In genomic region chr9:95090871-95091573, GRCh38 we compare ENCODE assay signal across 12 cellular contexts.
A peak's percentile ranks its signal among the peaks of the same experiment; 100 is the strongest.
DNase-seq lines count a peak whose midpoint lies in the region; ATAC-seq and TF ChIP-seq lines count a peak whose summit lies in the region.
"Had no signal": no experiment of that assay in that cellular context is flagged by ENCODE, and none has a peak within 500 bp of the region (broad histone marks: within the 10 kb centered on the region; RNA-seq: fewer than 3 reads in every experiment).

No MANE protein-coding gene starts in this region.

- DNase-seq in HK-2 (ENCODE audit: unreplicated experiment) (peak; percentile 19), dorsolateral prefrontal cortex (peak in 1 of 10 donors; percentile 28), hippocampal formation (lab: John Stamatoyannopoulos, UW) (no peak), COLO829 (ENCODE audit: low spot score) (no peak), NCI-H146 (lab: John Stamatoyannopoulos, UW) (no peak)
- DNase-seq: activated T-cell treated with anti-CD3 and anti-CD28 coated beads, Interleukin-2, amount 50 U/mL, for 4 hours; COR-L47; NCI-H1048; NCI-H774 had no signal

- WGBS in mesodermal cell (ENCODE audit: insufficient coverage in 2 of 2), 2 experiments: 87 to 89% methylated on average over 11 of the region's 14 CpGs

- H3K27ac ChIP-seq in dorsolateral prefrontal cortex (peak overlapping the region; percentile 2 to 100 (median 90)), mesodermal cell (ENCODE audit: low read depth, low read length, severe bottlenecking) (peak overlapping the region; percentile 82), subcutaneous abdominal adipose tissue (ENCODE audit: low read depth, low read length) (peak overlapping the region; percentile 4)

- H3K9me3 ChIP-seq in mesodermal cell (ENCODE audit: control insufficient read depth, low read length) (no peaks in the 10 kb centered on the region), subcutaneous abdominal adipose tissue (ENCODE audit: control insufficient read depth in 5 of 5, low read length in 5 of 5) (no peaks in the 10 kb centered on the region)

- intact Hi-C loops in dorsolateral prefrontal cortex (cut with DNase I): no loop called here

- H3K27me3 ChIP-seq in dorsolateral prefrontal cortex: no peaks in the 10 kb centered on the region
- no peaks in the 10 kb centered on the region for H3K27me3 ChIP-seq in subcutaneous abdominal adipose tissue (ENCODE audit: control insufficient read depth in 5 of 5, insufficient read depth in 4 of 5, low read length in 5 of 5)

- ATAC-seq in GM21723 (IDR thresholded peaks at IDR 0.05; ENCODE audit: unreplicated experiment): no peak
- ATAC-seq: activated T-cell treated with anti-CD3 and anti-CD28 coated beads, Interleukin-2, amount 50 U/mL, for 4 hours had no signal

- TF ChIP-seq CTCF in dorsolateral prefrontal cortex (IDR thresholded peaks at IDR 0.05 in 54 of 56, conservative IDR thresholded peaks at IDR 0.05 in 2 of 56; ENCODE audit: low read depth in 1 of 56, partially characterized antibody in 56 of 56): no peak

- H3K36me3 ChIP-seq in mesodermal cell (ENCODE audit: control insufficient read depth, insufficient read depth, low read length) (peaks cover 37% of the 10 kb centered on the region), subcutaneous abdominal adipose tissue (ENCODE audit: control insufficient read depth in 5 of 5, insufficient read depth in 5 of 5, low read length in 5 of 5) (peaks cover 0 to 27% (median 13%) of the 10 kb centered on the region in 5 donors)

- H3K9ac ChIP-seq in subcutaneous abdominal adipose tissue (ENCODE audit: low read length in 5 of 5): peak overlapping the region in 1 of 5 donors; percentile 28

- H3K4me3 ChIP-seq in dorsolateral prefrontal cortex: peak overlapping the region in 1 of 59 donors; percentile 17
- no peak overlapping the region for H3K4me3 ChIP-seq in mesodermal cell (ENCODE audit: extremely low read depth, insufficient read depth, low read length, poor library complexity, severe bottlenecking)
- H3K4me3 ChIP-seq in subcutaneous abdominal adipose tissue (ENCODE audit: low read depth in 1 of 5, low read length in 5 of 5): no peak overlapping the region

- peaks cover 40% of the 10 kb centered on the region for H3K4me1 ChIP-seq in mesodermal cell (ENCODE audit: control insufficient read depth, insufficient read depth, low read length, poor library complexity, severe bottlenecking)
- peaks cover 9 to 65% (median 39%) of the 10 kb centered on the region in 5 donors for H3K4me1 ChIP-seq in subcutaneous abdominal adipose tissue (ENCODE audit: control insufficient read depth in 5 of 5, insufficient read depth in 5 of 5, low read length in 5 of 5)

Comparison
In these comparisons a context has a peak if more than half of its experiments do, and no peak if none do; other contexts are left out.
1. H3K27ac ChIP-seq: peak in every context shown above with its lines; median percentile 90 in dorsolateral prefrontal cortex; 82 in mesodermal cell; 4 in subcutaneous abdominal adipose tissue.